18 cellular contexts compared by ENCODE assay signal in the genomic region with DNA sequence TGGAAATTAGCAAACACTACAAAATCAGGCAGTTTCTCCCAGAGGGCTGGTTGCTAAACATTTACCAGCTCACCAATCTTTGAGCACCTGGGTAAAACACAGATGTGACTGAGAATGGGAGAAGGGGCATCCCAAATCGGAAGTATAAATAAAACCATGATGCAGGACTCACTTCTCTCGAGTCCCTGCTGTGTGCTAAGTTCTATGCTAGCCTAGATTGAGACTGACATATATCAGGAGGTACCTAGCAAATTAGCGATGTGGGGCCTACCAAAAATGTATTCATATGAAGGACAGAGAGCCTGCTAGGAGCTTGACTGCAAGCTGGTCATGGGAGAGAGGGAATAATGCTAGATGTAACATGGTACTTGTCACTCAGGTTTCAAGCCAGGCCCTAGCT.
DNase-seq lines count a peak whose midpoint lies in the region; ATAC-seq and TF ChIP-seq lines count a peak whose summit lies in the region.
"Had no signal": no experiment of that assay in that cellular context is flagged by ENCODE, and none has a peak within 500 bp of the region (broad histone marks: within the 10 kb centered on the region; RNA-seq: fewer than 3 reads in every experiment).

No MANE protein-coding gene starts in this region.

- no peaks in the 10 kb centered on the region for H3K36me3 ChIP-seq in prostate gland

- no peaks in the 10 kb centered on the region for H3K4me1 ChIP-seq in prostate gland (replicated peaks)

- intact Hi-C loops in prostate gland (cut with DNase I), result loop anchor here (5.0 to 10.0 kb wide), 2 partner anchors 165 to 403 kb away; no protein-coding TSS in a partner anchor

- H3K36me3 Mint-ChIP-seq in nephron progenitor cell (ENCODE audit: low read depth), result peaks cover 3% of the 10 kb centered on the region

- DNase-seq in nephron progenitor cell (no peak), EL (no peak), globus pallidus (ENCODE audit: low spot score) (no peak), prostate gland (ENCODE audit: low spot score) (no peak)
- DNase-seq: C1 segment of cervical spinal cord; Calu3; CD4-positive, alpha-beta T cell; DMS 273 treated with DMSO at 0.1 percent for 48 hours; DND-41; GF-D8; H7 had no signal

- H3K4me3 ChIP-seq in prostate gland, result no peak overlapping the region
- H3K4me3 ChIP-seq: GM23338 had no signal

- no peaks in the 10 kb centered on the region for H3K27me3 Mint-ChIP-seq in nephron progenitor cell (ENCODE audit: low read depth, poor library complexity)

- TF ChIP-seq CTCF in nephron progenitor cell (IDR thresholded peaks at IDR 0.05), result no peak
- TF ChIP-seq CTCF in prostate gland (IDR thresholded peaks at IDR 0.05), result no peak

- no peaks in the 10 kb centered on the region for H3K9me3 ChIP-seq in prostate gland

- ATAC-seq in GM18511 (IDR thresholded peaks at IDR 0.05; ENCODE audit: unreplicated experiment) (peak; percentile 29), GM19025 (IDR thresholded peaks at IDR 0.05; ENCODE audit: low read depth, unreplicated experiment) (peak; percentile 51), HG02798 (IDR thresholded peaks at IDR 0.05; ENCODE audit: poor library complexity, unreplicated experiment) (peak; percentile 33)
- ATAC-seq: GM23338, HepG2 had no signal

- no peak overlapping the region for H3K27ac ChIP-seq in prostate gland
- H3K27ac ChIP-seq: KMS-11 had no signal

- H3K27me3 ChIP-seq in prostate gland (replicated peaks; ENCODE audit: insufficient read depth), result no peaks in the 10 kb centered on the region

- no peak overlapping the region for H3K4me3 Mint-ChIP-seq in nephron progenitor cell
- H3K4me3 Mint-ChIP-seq: B cell; CD4-positive, alpha-beta T cell; GM23338 had no signal

- H3K9me3 Mint-ChIP-seq in nephron progenitor cell, result no peaks in the 10 kb centered on the region
- H3K9me3 Mint-ChIP-seq: CD4-positive, alpha-beta T cell; GM23338 had no signal

- 97% methylated on average over 3 of the region's 3 CpGs for WGBS in prostate gland

- TF ChIP-seq POLR2A in prostate gland (IDR thresholded peaks at IDR 0.05), result no peak

- H3K4me1 Mint-ChIP-seq in nephron progenitor cell, result peaks cover 21% of the 10 kb centered on the region

- H3K27ac Mint-ChIP-seq in nephron progenitor cell, result peak overlapping the region; percentile 58
- H3K27ac Mint-ChIP-seq: B cell; CD4-positive, alpha-beta T cell; GM23338 had no signal
